In genomic region chr7:5528815-5529442, GRCh38 we compare ENCODE assay signal across 8 cellular contexts. TPM values are rescaled to one million over a fixed set of nuclear protein-coding genes. Genes with fewer than 3 reads are reported as not detected.
DNase-seq lines count a peak whose midpoint lies in the region; ATAC-seq and TF ChIP-seq lines count a peak whose summit lies in the region.

No MANE protein-coding gene starts in this region.

- H3K36me3 Mint-ChIP-seq in activated CD4-positive, alpha-beta T cell treated with anti-CD3 and anti-CD28 coated beads, Interleukin-2, amount 10 ng/mL, durations not matched to agents 7 days and 5 days (ENCODE audit: low read depth): peaks cover 52% of the 10 kb centered on the region

- CTCF ChIA-PET in activated CD4-positive, alpha-beta T cell treated with anti-CD3 and anti-CD28 coated beads, Interleukin-2, amount 10 ng/mL, durations not matched to agents 7 days and 5 days (lab: Charles Lee): interaction anchor here (0.6 kb wide), 2 partner anchors 107 to 162 kb away, joined by 3 read pairs; no protein-coding TSS in a partner anchor

- peaks cover 5 to 14% of the 10 kb centered on the region in 2 donors for H3K4me1 ChIP-seq in ascending aorta
- peaks cover 10 to 50% of the 10 kb centered on the region in 2 donors for H3K4me1 ChIP-seq in left lung
- peaks cover 38 to 41% of the 10 kb centered on the region in 2 donors for H3K4me1 ChIP-seq in thyroid gland

- peak overlapping the region; percentile 89 to 96 for H3K4me3 ChIP-seq in ascending aorta
- peak overlapping the region; percentile 99 to 100 for H3K4me3 ChIP-seq in left lung
- H3K4me3 ChIP-seq in thyroid gland (replicated peaks in 1 of 3): peak overlapping the region; percentile 8 to 100 (median 88)

- no peaks in the 10 kb centered on the region for H3K27me3 Mint-ChIP-seq in activated CD4-positive, alpha-beta T cell treated with anti-CD3 and anti-CD28 coated beads, Interleukin-2, amount 10 ng/mL, durations not matched to agents 7 days and 5 days

- H3K9me3 Mint-ChIP-seq in activated CD4-positive, alpha-beta T cell treated with anti-CD3 and anti-CD28 coated beads, Interleukin-2, amount 10 ng/mL, durations not matched to agents 7 days and 5 days: no peaks in the 10 kb centered on the region

- POLR2A ChIA-PET in activated CD4-positive, alpha-beta T cell treated with anti-CD3 and anti-CD28 coated beads, Interleukin-2, amount 10 ng/mL, durations not matched to agents 7 days and 5 days (lab: Charles Lee): interaction anchor here (0.8 kb wide), 1 partner anchor 31 kb away, joined by 3 read pairs; no protein-coding TSS in a partner anchor

- intact Hi-C loops in ascending aorta (cut with DNase I) (no loop called here), left lung (cut with DNase I) (no loop called here), thyroid gland (cut with DNase I) (no loop called here)

- peak; percentile 23 for DNase-seq in activated CD4-positive, alpha-beta T cell treated with anti-CD3 and anti-CD28 coated beads, Interleukin-2, amount 10 ng/mL, durations not matched to agents 7 days and 5 days
- DNase-seq in activated CD4-positive, alpha-beta T cell treated with anti-CD3 and anti-CD28 coated beads for 1 hour: no peak
- no peak for DNase-seq in ascending aorta (ENCODE audit: low spot score in 2 of 2)
- peak in 1 of 2 donors; percentile 40 for DNase-seq in left lung
- DNase-seq in thyroid gland: no peak
- no peak for DNase-seq in NCI-H2107 (lab: John Stamatoyannopoulos, UW)
- DNase-seq in HCEC 1CT: no peak

- H3K9me3 ChIP-seq in ascending aorta (no peaks in the 10 kb centered on the region), left lung (no peaks in the 10 kb centered on the region), thyroid gland (no peaks in the 10 kb centered on the region)

- H3K27ac Mint-ChIP-seq in activated CD4-positive, alpha-beta T cell treated with anti-CD3 and anti-CD28 coated beads, Interleukin-2, amount 10 ng/mL, durations not matched to agents 7 days and 5 days: peak overlapping the region; percentile 97

- H3K4me1 Mint-ChIP-seq in activated CD4-positive, alpha-beta T cell treated with anti-CD3 and anti-CD28 coated beads, Interleukin-2, amount 10 ng/mL, durations not matched to agents 7 days and 5 days: peaks cover 36% of the 10 kb centered on the region

- no peak for TF ChIP-seq CTCF in ascending aorta (IDR thresholded peaks at IDR 0.05)
- TF ChIP-seq CTCF in left lung (IDR thresholded peaks at IDR 0.05): no peak
- TF ChIP-seq CTCF in thyroid gland (IDR thresholded peaks at IDR 0.05): no peak

- H3K27me3 ChIP-seq in ascending aorta (no peaks in the 10 kb centered on the region), left lung (no peaks in the 10 kb centered on the region), thyroid gland (no peaks in the 10 kb centered on the region)

- no peak for TF ChIP-seq POLR2A in thyroid gland (IDR thresholded peaks at IDR 0.05)

- no peak for ATAC-seq in left lung
- ATAC-seq in HG02610 (IDR thresholded peaks at IDR 0.05; ENCODE audit: unreplicated experiment): no peak

- H3K36me3 ChIP-seq in ascending aorta (peaks cover 44 to 53% of the 10 kb centered on the region in 2 donors), left lung (peaks cover 17 to 63% of the 10 kb centered on the region in 2 donors), thyroid gland (peaks cover 36 to 40% of the 10 kb centered on the region in 2 donors)

- peak overlapping the region; percentile 99 for H3K4me3 Mint-ChIP-seq in activated CD4-positive, alpha-beta T cell treated with anti-CD3 and anti-CD28 coated beads, Interleukin-2, amount 10 ng/mL, durations not matched to agents 7 days and 5 days

- WGBS in thyroid gland, 2 donors: 12 to 19% methylated on average over 20 to 23 of the region's 23 CpGs

- H3K27ac ChIP-seq in ascending aorta (peak overlapping the region; percentile 93 to 99), left lung (peak overlapping the region; percentile 100), thyroid gland (peak overlapping the region; percentile 100)

RNA-seq across cellular contexts. Expression of gene ACTB, which starts 1.5 kb away (rescaled TPM):
- total RNA-seq in activated CD4-positive, alpha-beta T cell treated with anti-CD3 and anti-CD28 coated beads, Interleukin-2, amount 10 ng/mL, durations not matched to agents 7 days and 5 days: over 10,000 TPM; 12,408 to 13,148 TPM
- total RNA-seq in ascending aorta: 9,307 TPM
- total RNA-seq in left lung: 1,000 to 10,000 TPM; 5,052 to 7,325 TPM
- 1,000 to 10,000 TPM in 3 of 4 donors, 100 to 1,000 TPM in 1; 848 to 2,475 (median 1,538) TPM for total RNA-seq in thyroid gland

RNA-seq across cellular contexts. Expression of gene FBXL18, which starts 15.3 kb away (rescaled TPM):
- total RNA-seq in activated CD4-positive, alpha-beta T cell treated with anti-CD3 and anti-CD28 coated beads, Interleukin-2, amount 10 ng/mL, durations not matched to agents 7 days and 5 days: 10 to 100 TPM; 12.5 to 13.6 TPM
- total RNA-seq in ascending aorta (31.7 TPM), left lung (10 to 100 TPM; 11.8 to 12.1 TPM), thyroid gland (10 to 100 TPM in 3 of 4 donors, 1 to 10 TPM in 1; 6.2 to 12.7 (median 10.4) TPM)
